ENCODE assay signal across 12 cellular contexts in genomic region chr2:84314250-84314649, GRCh38.
"Had no signal": no experiment of that assay in that cellular context is flagged by ENCODE, and none has a peak within 500 bp of the region (broad histone marks: within the 10 kb centered on the region; RNA-seq: fewer than 3 reads in every experiment).

No MANE protein-coding gene starts in this region.

- H3K4me1 ChIP-seq: left lung, testis, thyroid gland, transverse colon, upper lobe of left lung, vagina had no signal

- H3K27ac ChIP-seq: left lung, neural progenitor cell, ovary, skin epidermis, stomach, testis, thyroid gland, transverse colon, upper lobe of left lung, vagina had no signal

- H3K9ac ChIP-seq: neural progenitor cell had no signal

- H3K4me2 ChIP-seq: neural progenitor cell had no signal

- H3K9me3 ChIP-seq: left lung, ovary, stomach, testis, thyroid gland, transverse colon, upper lobe of left lung, vagina had no signal

- H3K36me3 ChIP-seq: left lung, neural progenitor cell, ovary, stomach, thyroid gland, transverse colon, upper lobe of left lung, vagina had no signal

- FAIRE-seq: islet of Langerhans had no signal

- H3K4me3 ChIP-seq: left lung, lung, neural progenitor cell, ovary, skin epidermis, stomach, testis, thyroid gland, transverse colon, upper lobe of left lung, vagina had no signal

- H3K27me3 ChIP-seq: neural progenitor cell, ovary, testis, thyroid gland, transverse colon, upper lobe of left lung, vagina had no signal
